ENCODE assay signal across 19 cellular contexts in genomic region chr16:89355036-89355435, GRCh38.
DNase-seq lines count a peak whose midpoint lies in the region; ATAC-seq and TF ChIP-seq lines count a peak whose summit lies in the region.
"Had no signal": no experiment of that assay in that cellular context is flagged by ENCODE, and none has a peak within 500 bp of the region (broad histone marks: within the 10 kb centered on the region; RNA-seq: fewer than 3 reads in every experiment).

No MANE protein-coding gene starts in this region.

- ATAC-seq in CD4-positive, CD25-positive, alpha-beta regulatory T cell (ENCODE audit: low read depth in 2 of 2), result no peak
- ATAC-seq in Panc1, result no peak
- no peak for ATAC-seq in psoas muscle
- ATAC-seq in HG02759 (IDR thresholded peaks at IDR 0.05; ENCODE audit: unreplicated experiment), result no peak
- ATAC-seq: right cardiac atrium had no signal

- 80 to 88% (median 83%) methylated on average over 16 of the region's 16 CpGs for WGBS in psoas muscle, 3 donors

- BruUV-seq in Panc1 (replicated peaks; lab: Mats Ljungman, UMichigan), result no TSS peak

- in situ Hi-C loops in Panc1 (cut with HindIII; ENCODE audit: low pct_unique_long_range_greater_than_20kb, low sequenced_read_pairs), result no loop called here

- no peaks in the 10 kb centered on the region for H3K9me3 Mint-ChIP-seq in CD4-positive, CD25-positive, alpha-beta regulatory T cell
- H3K9me3 Mint-ChIP-seq in glutamatergic neuron (ENCODE audit: unreplicated experiment), result peaks cover 43% of the 10 kb centered on the region
- H3K9me3 Mint-ChIP-seq: activated naive CD4-positive, alpha-beta T cell treated with anti-CD3 and anti-CD28 coated beads, Interleukin-2, amount 10 ng/mL, durations not matched to agents 7 days and 5 days; endodermal cell; T-helper 2 cell treated with Interferon-gamma antibody and Interleukin-4, amounts not matched to agents 5 μg/mL and 100 μg/mL, for 36 hours had no signal

- CTCF ChIA-PET in Panc1 (lab: Charles Lee) (interaction anchor here (0.6 kb wide), 1 partner anchor 20 kb away, joined by 18 read pairs; no protein-coding TSS in a partner anchor), GM10248 (lab: Yijun Ruan, JAX) (no interaction called here)

- peaks cover 3% of the 10 kb centered on the region for H3K36me3 Mint-ChIP-seq in CD4-positive, CD25-positive, alpha-beta regulatory T cell
- peaks cover 3% of the 10 kb centered on the region for H3K36me3 Mint-ChIP-seq in glutamatergic neuron (ENCODE audit: unreplicated experiment)

- no peaks in the 10 kb centered on the region for H3K27me3 Mint-ChIP-seq in CD4-positive, CD25-positive, alpha-beta regulatory T cell
- H3K27me3 Mint-ChIP-seq in glutamatergic neuron (ENCODE audit: unreplicated experiment), result peaks cover 22% of the 10 kb centered on the region
- H3K27me3 Mint-ChIP-seq: activated naive CD4-positive, alpha-beta T cell treated with anti-CD3 and anti-CD28 coated beads, Interleukin-2, amount 10 ng/mL, durations not matched to agents 7 days and 5 days had no signal

- POLR2A ChIA-PET in Panc1 (lab: Charles Lee), result no interaction called here
- POLR2A ChIA-PET in GM10248 (lab: Yijun Ruan, JAX), result no interaction called here

- peak overlapping the region in 2 of 4 donors; percentile 39 to 61 for H3K4me3 Mint-ChIP-seq in CD4-positive, CD25-positive, alpha-beta regulatory T cell
- peak overlapping the region; percentile 67 for H3K4me3 Mint-ChIP-seq in glutamatergic neuron (ENCODE audit: unreplicated experiment)
- H3K4me3 Mint-ChIP-seq: activated naive CD4-positive, alpha-beta T cell treated with anti-CD3 and anti-CD28 coated beads, Interleukin-2, amount 10 ng/mL, durations not matched to agents 7 days and 5 days; endodermal cell; T-helper 2 cell treated with Interferon-gamma antibody and Interleukin-4, amounts not matched to agents 5 μg/mL and 100 μg/mL, for 36 hours had no signal

- no peaks in the 10 kb centered on the region for H3K9me3 ChIP-seq in CD4-positive, CD25-positive, alpha-beta regulatory T cell (ENCODE audit: control insufficient read depth in 2 of 2, low read length in 2 of 2)
- no peaks in the 10 kb centered on the region for H3K9me3 ChIP-seq in Panc1 (ENCODE audit: control insufficient read depth, insufficient read depth, low read depth, low read length)
- H3K9me3 ChIP-seq in psoas muscle, result no peaks in the 10 kb centered on the region
- H3K9me3 ChIP-seq: SK-N-SH, suprapubic skin had no signal

- no peaks in the 10 kb centered on the region for H3K27me3 ChIP-seq in CD4-positive, CD25-positive, alpha-beta regulatory T cell (ENCODE audit: control insufficient read depth, insufficient read depth, low read length)
- H3K27me3 ChIP-seq in Panc1 (ENCODE audit: control insufficient read depth, insufficient read depth, low read length) (no peaks in the 10 kb centered on the region), psoas muscle (ENCODE audit: insufficient read depth in 3 of 3, low read length in 2 of 3) (no peaks in the 10 kb centered on the region)
- H3K27me3 ChIP-seq: suprapubic skin had no signal

- H3K4me1 Mint-ChIP-seq in CD4-positive, CD25-positive, alpha-beta regulatory T cell, result peaks cover 28 to 97% (median 78%) of the 10 kb centered on the region in 4 donors
- H3K4me1 Mint-ChIP-seq in glutamatergic neuron (ENCODE audit: low read depth, unreplicated experiment), result peaks cover 64% of the 10 kb centered on the region

- intact Hi-C loops in Panc1 (cut with micrococcal nuclease; ENCODE audit: unreplicated experiment), result no loop called here
- intact Hi-C loops in psoas muscle (cut with DNase I), result loop anchor here in 1 of 2 donors (10.0 kb wide), 1 partner anchor 130 kb away; no protein-coding TSS in a partner anchor

- TF ChIP-seq CTCF in Panc1 (IDR thresholded peaks at IDR 0.05) (no peak), glutamatergic neuron (IDR thresholded peaks at IDR 0.05; ENCODE audit: partially characterized antibody, unreplicated experiment) (no peak), psoas muscle (IDR thresholded peaks at IDR 0.05) (no peak), GM10248 (IDR thresholded peaks at IDR 0.05; ENCODE audit: control extremely low read depth, extremely low read depth, low read depth, missing control alignments) (no peak)

- H3K27ac Mint-ChIP-seq in CD4-positive, CD25-positive, alpha-beta regulatory T cell, result peak overlapping the region; percentile 72 to 80 (median 79)
- H3K27ac Mint-ChIP-seq in glutamatergic neuron (ENCODE audit: unreplicated experiment), result peak overlapping the region; percentile 93

- no peak overlapping the region for H3K27ac ChIP-seq in CD4-positive, CD25-positive, alpha-beta regulatory T cell (ENCODE audit: insufficient read depth, low read length, poor library complexity, severe bottlenecking)
- H3K27ac ChIP-seq in Panc1 (ENCODE audit: low read length) (peak overlapping the region; percentile 23; the same call in 1 of the 2 replicates), psoas muscle (peak overlapping the region; percentile 82)
- H3K27ac ChIP-seq: suprapubic skin had no signal

- H3K4me1 ChIP-seq in CD4-positive, CD25-positive, alpha-beta regulatory T cell (ENCODE audit: control insufficient read depth, insufficient read depth, low read length, poor library complexity, severe bottlenecking), result peaks cover 91% of the 10 kb centered on the region
- peaks cover 55% of the 10 kb centered on the region for H3K4me1 ChIP-seq in Panc1 (ENCODE audit: control insufficient read depth, insufficient read depth, low read length)
- H3K4me1 ChIP-seq in psoas muscle, result peaks cover 81% of the 10 kb centered on the region

- DNase-seq in CD4-positive, CD25-positive, alpha-beta regulatory T cell, result no peak
- DNase-seq in Panc1 (ENCODE audit: low read depth, low spot score) (no peak), glutamatergic neuron (no peak), psoas muscle (no peak), GM10248 (ENCODE audit: extremely low spot score) (no peak), dedifferentiated amniotic fluid mesenchymal stem cell (ENCODE audit: extremely low spot score) (no peak)
- DNase-seq: activated naive CD4-positive, alpha-beta T cell treated with anti-CD3 and anti-CD28 coated beads, Interleukin-2, amount 10 ng/mL, durations not matched to agents 7 days and 5 days; activated T-cell treated with anti-CD3 and anti-CD28 coated beads, Interleukin-2, amount 50 U/mL, for 48 hours; endodermal cell; HCEC 1CT; midbrain; NCI-H510A treated with DMSO at 0.1 percent for 48 hours; NK-92 treated with Interleukin-12 subunit alpha and Interleukin-12 subunit beta, amount 100 ng/mL, for 24 hours; SK-N-SH; stimulated activated CD4-positive, alpha-beta T cell treated with anti-CD3 and anti-CD28 coated beads, Interleukin-15, amount 100 ng/mL, for 24 hours had no signal

- H3K36me3 ChIP-seq in CD4-positive, CD25-positive, alpha-beta regulatory T cell (ENCODE audit: control insufficient read depth, insufficient read depth, low read length), result peaks cover 9% of the 10 kb centered on the region
- H3K36me3 ChIP-seq in Panc1 (ENCODE audit: control insufficient read depth, insufficient read depth, low read length), result no peaks in the 10 kb centered on the region
- no peaks in the 10 kb centered on the region for H3K36me3 ChIP-seq in psoas muscle (ENCODE audit: insufficient read depth in 1 of 2, low read depth in 1 of 2)
- H3K36me3 ChIP-seq: suprapubic skin had no signal

- peak overlapping the region; percentile 31 for H3K4me3 ChIP-seq in CD4-positive, CD25-positive, alpha-beta regulatory T cell (ENCODE audit: low read depth, low read length)
- no peak overlapping the region for H3K4me3 ChIP-seq in Panc1 (ENCODE audit: low read depth in 2 of 2, low read length in 2 of 2)
- no peak overlapping the region for H3K4me3 ChIP-seq in psoas muscle
- H3K4me3 ChIP-seq: suprapubic skin had no signal
